ENCODE assay signal across 24 cellular contexts in genomic region chr5:96155156-96155555, GRCh38.
"Had no signal": no experiment of that assay in that cellular context is flagged by ENCODE, and none has a peak within 500 bp of the region (broad histone marks: within the 10 kb centered on the region; RNA-seq: fewer than 3 reads in every experiment).

No MANE protein-coding gene starts in this region.

- H3K27ac ChIP-seq: left ventricle myocardium inferior, neural progenitor cell, pancreas, prostate gland, suprapubic skin, thoracic aorta, tibial artery, uterus had no signal

- H3K4me3 ChIP-seq: left ventricle myocardium inferior, lung, neural progenitor cell, pancreas, prostate gland, skin epidermis, suprapubic skin, thoracic aorta, tibial artery, uterus had no signal

- FAIRE-seq: islet of Langerhans, pancreas had no signal

- H3K9me3 ChIP-seq: left ventricle myocardium inferior, pancreas, prostate gland, suprapubic skin, thoracic aorta, tibial artery, uterus had no signal

- H3K9ac ChIP-seq: neural progenitor cell had no signal

- ATAC-seq: natural killer cell; pancreas; right cardiac atrium; sciatic nerve; stimulated activated effector memory CD8-positive, alpha-beta T cell treated with anti-CD3 and anti-CD28 coated beads, Interleukin-12 subunit alpha, Interleukin-12 subunit beta, amount 100 ng/mL, for 72 hours had no signal

- H3K36me3 ChIP-seq: left ventricle myocardium inferior, neural progenitor cell, pancreas, prostate gland, suprapubic skin, thoracic aorta, tibial artery, uterus had no signal

- H3K27me3 ChIP-seq: neural progenitor cell, pancreas, suprapubic skin, tibial artery, uterus had no signal

- H3K4me2 ChIP-seq: neural progenitor cell had no signal

- H2AFZ ChIP-seq: neural progenitor cell had no signal

- H3K4me1 ChIP-seq: left ventricle myocardium inferior, prostate gland, tibial artery, uterus had no signal

- DNase-seq: hypothalamus; immature natural killer cell; left ventricle myocardium inferior; mesendoderm; naive B cell; natural killer cell; nephron progenitor cell; pancreas; posterior cingulate gyrus; retina; right cardiac atrium; stimulated activated CD4-positive, alpha-beta T cell treated with anti-CD3 and anti-CD28 coated beads, Interleukin-4, amount 100 ng/mL, for 24 hours; stimulated activated naive CD4-positive, alpha-beta T cell; tibial artery; uterus had no signal
